ENCODE assay signal across 30 cellular contexts in the genomic region with DNA sequence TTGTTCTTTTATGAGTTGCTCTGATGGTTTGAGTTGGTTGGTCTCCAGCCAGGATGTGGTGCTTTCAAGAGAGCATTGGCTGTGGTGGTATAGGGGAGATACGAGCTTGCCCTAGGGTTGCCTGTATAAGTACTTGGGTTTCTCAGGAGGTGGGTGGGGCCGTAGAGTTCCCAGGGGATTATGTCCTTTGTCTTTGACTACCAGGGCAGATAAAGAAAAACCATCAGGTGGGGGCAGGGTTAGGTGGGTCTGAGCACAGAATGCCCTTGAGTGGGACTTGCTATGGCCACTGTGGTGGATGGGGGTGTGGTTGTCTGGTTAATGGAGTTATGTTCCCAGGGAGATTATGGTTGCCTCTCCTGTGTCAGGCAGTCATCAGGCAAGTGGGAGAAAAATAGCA.
"Had no signal": no experiment of that assay in that cellular context is flagged by ENCODE, and none has a peak within 500 bp of the region (broad histone marks: within the 10 kb centered on the region; RNA-seq: fewer than 3 reads in every experiment).

No MANE protein-coding gene starts in this region.

- DNase-seq: hippocampal formation; kidney glomerular epithelial cell; left cardiac atrium; left ventricle myocardium superior; lower lobe of right lung; mammary epithelial cell; mesenchymal stem cell; naive B cell; natural killer cell; nephron progenitor cell; nucleus accumbens; pancreas; posterior cingulate gyrus; retina; right cardiac atrium; stimulated activated CD4-positive, alpha-beta T cell treated with anti-CD3 and anti-CD28 coated beads, Interleukin-12 subunit alpha, Interleukin-12 subunit beta, amount 100 ng/mL, for 4 hours; stimulated activated CD4-positive, alpha-beta T cell treated with anti-CD3 and anti-CD28 coated beads, Interleukin-15, amount 100 ng/mL, for 24 hours; stimulated activated CD4-positive, alpha-beta T cell treated with anti-CD3 and anti-CD28 coated beads, Interleukin-2, amount 100 ng/mL, for 24 hours; stimulated activated CD4-positive, alpha-beta T cell treated with anti-CD3 and anti-CD28 coated beads, Interleukin-4, amount 100 ng/mL, for 1 hour; stimulated activated naive B cell treated with anti-CD40 and anti-IgM and Interleukin-4, amounts not matched to agents 10 μg/mL and 1 μg/mL and 100 μg/mL, for 72 hours; substantia nigra; upper lobe of left lung had no signal

- H3K4me1 Mint-ChIP-seq: naive B cell; natural killer cell; nephron progenitor cell; stimulated activated naive B cell treated with anti-CD40 and anti-IgM and Interleukin-4, amounts not matched to agents 10 μg/mL and 1 μg/mL and 100 μg/mL, for 72 hours had no signal

- H3K27me3 Mint-ChIP-seq: stimulated activated naive B cell treated with anti-CD40 and anti-IgM and Interleukin-4, amounts not matched to agents 10 μg/mL and 1 μg/mL and 100 μg/mL, for 72 hours; stimulated activated naive CD8-positive, alpha-beta T cell treated with anti-CD3 and anti-CD28 coated beads, Interleukin-15, Interleukin-2, amounts not matched to agents 100 ng/mL and 50 ng/mL, for 24 hours had no signal

- H3K4me3 Mint-ChIP-seq: mesothelial cell of epicardium; naive B cell; natural killer cell; nephron progenitor cell; stimulated activated naive B cell treated with anti-CD40 and anti-IgM and Interleukin-4, amounts not matched to agents 10 μg/mL and 1 μg/mL and 100 μg/mL, for 72 hours; stimulated activated naive CD8-positive, alpha-beta T cell treated with anti-CD3 and anti-CD28 coated beads, Interleukin-15, Interleukin-2, amounts not matched to agents 100 ng/mL and 50 ng/mL, for 24 hours had no signal

- H3K4me3 ChIP-seq: lower lobe of right lung, pancreas, prostate gland, skin epidermis, tibial nerve, upper lobe of left lung, vagina had no signal

- ATAC-seq: left cardiac atrium; left lobe of liver; left ventricle myocardium superior; lower lobe of right lung; pancreas; right cardiac atrium; sciatic nerve; stimulated activated naive B cell treated with anti-CD40 and anti-IgM and Interleukin-4, amounts not matched to agents 10 μg/mL and 1 μg/mL and 100 μg/mL, for 72 hours had no signal

- H3K9me3 ChIP-seq: lower lobe of right lung, pancreas, prostate gland, vagina had no signal

- H3K4me1 ChIP-seq: lower lobe of right lung, pancreas, prostate gland, tibial nerve, upper lobe of left lung, vagina had no signal

- H3K27ac Mint-ChIP-seq: mesothelial cell of epicardium; naive B cell; natural killer cell; nephron progenitor cell; stimulated activated naive B cell treated with anti-CD40 and anti-IgM and Interleukin-4, amounts not matched to agents 10 μg/mL and 1 μg/mL and 100 μg/mL, for 72 hours; stimulated activated naive CD8-positive, alpha-beta T cell treated with anti-CD3 and anti-CD28 coated beads, Interleukin-15, Interleukin-2, amounts not matched to agents 100 ng/mL and 50 ng/mL, for 24 hours had no signal

- H3K36me3 ChIP-seq: lower lobe of right lung, pancreas, prostate gland, tibial nerve, upper lobe of left lung, vagina had no signal

- H3K27me3 ChIP-seq: pancreas, tibial nerve, upper lobe of left lung, vagina had no signal

- H3K27ac ChIP-seq: lower lobe of right lung, pancreas, prostate gland, skin epidermis, tibial nerve, upper lobe of left lung, vagina had no signal
